Comparison of ENCODE assay signal across 8 cellular contexts in genomic region chr18:54444309-54444914, GRCh38.
DNase-seq lines count a peak whose midpoint lies in the region; ATAC-seq and TF ChIP-seq lines count a peak whose summit lies in the region.

No MANE protein-coding gene starts in this region.

- DNase-seq in D341Med (ENCODE audit: low spot score) (peak; percentile 73), Panc1 (ENCODE audit: low read depth, low spot score) (peak; percentile 41), mammary epithelial cell (peak; percentile 35), left kidney (ENCODE audit: low read depth, low spot score) (peak; percentile 87), stromal cell of bone marrow (ENCODE audit: low read depth) (peak; percentile 47)

- H3K79me2 ChIP-seq in mammary epithelial cell (ENCODE audit: insufficient read depth, low read length) = no peaks in the 10 kb centered on the region

- H3K9ac ChIP-seq in mammary epithelial cell (ENCODE audit: insufficient read depth, low read length) = no peak overlapping the region

- H3K27me3 ChIP-seq in Panc1 (ENCODE audit: control insufficient read depth, insufficient read depth, low read length) = no peaks in the 10 kb centered on the region
- H3K27me3 ChIP-seq in mammary epithelial cell (ENCODE audit: insufficient read depth, low read length) = peaks cover 1% of the 10 kb centered on the region

- H4K20me1 ChIP-seq in mammary epithelial cell (ENCODE audit: insufficient read depth, low read length) = no peaks in the 10 kb centered on the region

- H3K4me3 ChIP-seq in Panc1 (ENCODE audit: low read depth in 2 of 2, low read length in 2 of 2) (no peak overlapping the region), mammary epithelial cell (replicated peaks in 1 of 3; ENCODE audit: insufficient read depth in 1 of 3, low read depth in 2 of 3, low read length in 3 of 3) (no peak overlapping the region)

- in situ Hi-C loops in Panc1 (cut with HindIII; ENCODE audit: low pct_unique_long_range_greater_than_20kb, low sequenced_read_pairs) = no loop called here
- in situ Hi-C loops in mammary epithelial cell (cut with MboI; ENCODE audit: low sequenced_read_pairs in 2 of 2) = loop anchor here in 1 of 2 donors (25.0 kb wide), 1 partner anchor 543 kb away; no protein-coding TSS in a partner anchor

- POLR2A ChIA-PET in Panc1 (lab: Charles Lee) = no interaction called here

- peak; percentile 70 for TF ChIP-seq CTCF in Panc1 (IDR thresholded peaks at IDR 0.05)
- peak; percentile 81 to 90 for TF ChIP-seq CTCF in mammary epithelial cell (conservative IDR thresholded peaks at IDR 0.05 in 1 of 2, IDR thresholded peaks at IDR 0.05 in 1 of 2; ENCODE audit: extremely low read depth in 1 of 2, insufficient read depth in 1 of 2, low read depth in 1 of 2, low read length in 2 of 2)

- no peaks in the 10 kb centered on the region for H3K36me3 ChIP-seq in Panc1 (ENCODE audit: control insufficient read depth, insufficient read depth, low read length)
- H3K36me3 ChIP-seq in mammary epithelial cell (ENCODE audit: insufficient read depth, low read length) = no peaks in the 10 kb centered on the region

- intact Hi-C loops in Panc1 (cut with micrococcal nuclease; ENCODE audit: unreplicated experiment) = loop anchor here (2.0 to 10.0 kb wide), 3 partner anchors 202 to 540 kb away; no protein-coding TSS in a partner anchor
- intact Hi-C loops in mammary epithelial cell (cut with micrococcal nuclease) = loop anchor here (1.0 to 2.0 kb wide), 5 partner anchors 52 to 539 kb away; no protein-coding TSS in a partner anchor

- dilution Hi-C loops in mammary epithelial cell (cut with HindIII; ENCODE audit: low sequenced_read_pairs) = loop anchor here (5.0 kb wide), 1 partner anchor 43 kb away; no protein-coding TSS in a partner anchor

- H3K4me1 ChIP-seq in Panc1 (ENCODE audit: control insufficient read depth, insufficient read depth, low read length) (no peaks in the 10 kb centered on the region), mammary epithelial cell (ENCODE audit: insufficient read depth, low read length) (no peaks in the 10 kb centered on the region)

- no TSS peak for BruUV-seq in Panc1 (replicated peaks; lab: Mats Ljungman, UMichigan)
- BruUV-seq in mammary epithelial cell (replicated peaks; lab: Mats Ljungman, UMichigan) = no TSS peak

- CTCF ChIA-PET in Panc1 (lab: Charles Lee) (no interaction called here), mammary epithelial cell (lab: Charles Lee; ENCODE audit: low non-redundant PET) (interaction anchor here (0.6 to 0.8 kb wide), 3 partner anchors 111 to 235 kb away, joined by 3 to 5 read pairs (median 3); no protein-coding TSS in a partner anchor)

- no peak overlapping the region for H3K4me2 ChIP-seq in mammary epithelial cell (ENCODE audit: insufficient read depth, low read depth, low read length)

- ATAC-seq in GM18909 (IDR thresholded peaks at IDR 0.05; ENCODE audit: poor library complexity, unreplicated experiment) (peak; percentile 85), HG03432 (IDR thresholded peaks at IDR 0.05; ENCODE audit: unreplicated experiment) (peak; percentile 82), Panc1 (0 out of 2 replicates have a peak, but pooled peaks have one; percentile 62), GM21737 (IDR thresholded peaks at IDR 0.05; ENCODE audit: unreplicated experiment) (no peak)

- H3K9me3 ChIP-seq in Panc1 (ENCODE audit: control insufficient read depth, insufficient read depth, low read depth, low read length) (no peaks in the 10 kb centered on the region), mammary epithelial cell (replicated peaks; ENCODE audit: insufficient read depth, low read length) (no peaks in the 10 kb centered on the region)

- WGBS in mammary epithelial cell (ENCODE audit: low coverage, missing lambda C conversion rate) = 12% methylated on average over 7 of the region's 7 CpGs

- H2AFZ ChIP-seq in mammary epithelial cell (ENCODE audit: low read depth, low read length) = no peak overlapping the region

- H3K27ac ChIP-seq in Panc1 (ENCODE audit: low read length) (no peak overlapping the region), mammary epithelial cell (ENCODE audit: insufficient read depth, low read depth, low read length) (no peak overlapping the region)

Comparison
In these comparisons a context has a peak if more than half of its experiments do, and no peak if none do; other contexts are left out.
1. DNase-seq: peak in every context shown above with its lines; median percentile 87 in left kidney; 73 in D341Med; 47 in stromal cell of bone marrow; 41 in Panc1; 35 in mammary epithelial cell.